11 cellular contexts compared by ENCODE assay signal in genomic region chr19:45766919-45767346, GRCh38. TPM values are rescaled to one million over a fixed set of nuclear protein-coding genes. Genes with fewer than 3 reads are reported as not detected.
A peak's percentile ranks its signal among the peaks of the same experiment; 100 is the strongest.
DNase-seq lines count a peak whose midpoint lies in the region; ATAC-seq and TF ChIP-seq lines count a peak whose summit lies in the region.
"Had no signal": no experiment of that assay in that cellular context is flagged by ENCODE, and none has a peak within 500 bp of the region (broad histone marks: within the 10 kb centered on the region; RNA-seq: fewer than 3 reads in every experiment).

No MANE protein-coding gene starts in this region.

- no peak for TF ChIP-seq POLR2A in ovary (IDR thresholded peaks at IDR 0.05)

- intact Hi-C loops in Right ventricle myocardium inferior (cut with DNase I) (loop anchor here (2.0 kb wide), 1 partner anchor 74 kb away; the partner anchor contains the start of gene QPCTL), ovary (cut with DNase I) (loop anchor here (2.0 to 10.0 kb wide), 4 partner anchors 36 to 75 kb away; partner anchors contain the start of genes QPCTL (in 2 of the 4), SNRPD2 (in 2 of the 4) and FBXO46 (in 1 of the 4))

- TF ChIP-seq EP300 in ovary (IDR thresholded peaks at IDR 0.05), result no peak

- H3K4me3 Mint-ChIP-seq in T-helper 17 cell, result peak overlapping the region; percentile 68

- DNase-seq in T-helper 17 cell (no peak), Right ventricle myocardium inferior (ENCODE audit: missing footprints) (peak; percentile 81), ovary (peak in 1 of 5 donors; percentile 73), GM20000 (ENCODE audit: low spot score) (no peak)
- DNase-seq in stimulated activated naive CD4-positive, alpha-beta T cell (lab: John Stamatoyannopoulos, UW), result no peak
- DNase-seq: activated CD4-positive, alpha-beta T cell treated with anti-CD3 and anti-CD28 coated beads, Interleukin-2, amount 50 U/mL, for 4 hours; KG1 had no signal

- H3K9me3 ChIP-seq in BLaER1 treated with 17β-estradiol and CSF1 and Interleukin-3, amounts not matched to agents 10 nM and 100 nM (replicated peaks in 1 of 11), result no peaks in the 10 kb centered on the region
- H3K9me3 ChIP-seq in T-helper 17 cell (ENCODE audit: control insufficient read depth, low read length, poor library complexity, severe bottlenecking), result no peaks in the 10 kb centered on the region
- no peaks in the 10 kb centered on the region for H3K9me3 ChIP-seq in ovary

- peaks cover 0 to 5% (median 0%) of the 10 kb centered on the region in 11 experiments; a peak in 2 of 22 replicates for H3K36me3 ChIP-seq in BLaER1 treated with 17β-estradiol and CSF1 and Interleukin-3, amounts not matched to agents 10 nM and 100 nM
- H3K36me3 ChIP-seq in ovary, result no peaks in the 10 kb centered on the region

- TF ChIP-seq CTCF in ovary (IDR thresholded peaks at IDR 0.05) (no peak), GM20000 (IDR thresholded peaks at IDR 0.05; ENCODE audit: extremely low read depth, missing control alignments) (no peak)

- H3K27ac ChIP-seq in BLaER1 treated with 17β-estradiol and CSF1 and Interleukin-3, amounts not matched to agents 10 nM and 100 nM, result no peak overlapping the region
- peak overlapping the region; percentile 94 to 96 for H3K27ac ChIP-seq in ovary

- peaks cover 16% of the 10 kb centered on the region for H3K4me1 Mint-ChIP-seq in T-helper 17 cell

- H3K27ac Mint-ChIP-seq in T-helper 17 cell, result no peak overlapping the region

- peaks cover 8 to 74% (median 62%) of the 10 kb centered on the region in 10 experiments for H3K4me1 ChIP-seq in BLaER1 treated with 17β-estradiol and CSF1 and Interleukin-3, amounts not matched to agents 10 nM and 100 nM
- H3K4me1 ChIP-seq in ovary (ENCODE audit: insufficient read depth), result peaks cover 27% of the 10 kb centered on the region

- H3K36me3 Mint-ChIP-seq in T-helper 17 cell (ENCODE audit: low read depth), result no peaks in the 10 kb centered on the region

- H3K27me3 Mint-ChIP-seq in T-helper 17 cell, result peaks cover 6% of the 10 kb centered on the region

- peak overlapping the region in 9 of 11 experiments; percentile 5 to 100 (median 99); a peak in 12 of 22 replicates for H3K4me2 ChIP-seq in BLaER1 treated with 17β-estradiol and CSF1 and Interleukin-3, amounts not matched to agents 10 nM and 100 nM

- H3K4me3 ChIP-seq in BLaER1 treated with 17β-estradiol and CSF1 and Interleukin-3, amounts not matched to agents 10 nM and 100 nM, result no peak overlapping the region
- H3K4me3 ChIP-seq in ovary, result peak overlapping the region; percentile 91

- ATAC-seq in T-helper 17 cell, result no peak
- ATAC-seq in Right ventricle myocardium inferior, result no peak
- no peak for ATAC-seq in GM21825 (IDR thresholded peaks at IDR 0.05; ENCODE audit: unreplicated experiment)
- ATAC-seq in GM19397 (IDR thresholded peaks at IDR 0.05; ENCODE audit: unreplicated experiment), result no peak

- peaks cover 12 to 52% (median 13%) of the 10 kb centered on the region in 11 experiments; a peak in 21 of 22 replicates for H4K20me1 ChIP-seq in BLaER1 treated with 17β-estradiol and CSF1 and Interleukin-3, amounts not matched to agents 10 nM and 100 nM

- H3K9ac ChIP-seq in BLaER1 treated with 17β-estradiol and CSF1 and Interleukin-3, amounts not matched to agents 10 nM and 100 nM, result 0 out of 22 replicates have a peak overlapping the region, but pooled peaks of 1 of the 11 experiments have one; percentile 85

- WGBS in ovary, 3 donors, result 1 to 11% (median 5%) methylated on average over 22 of the region's 22 CpGs

- H3K27me3 ChIP-seq in BLaER1 treated with 17β-estradiol and CSF1 and Interleukin-3, amounts not matched to agents 10 nM and 100 nM, result peaks cover 14 to 33% (median 20%) of the 10 kb centered on the region in 11 experiments
- no peaks in the 10 kb centered on the region for H3K27me3 ChIP-seq in ovary

RNA-seq across cellular contexts. Expression of gene SIX5, which starts 2.1 kb away (rescaled TPM):
- total RNA-seq in T-helper 17 cell (under 1 TPM; 0.42 to 0.44 TPM), Right ventricle myocardium inferior (22.3 TPM), ovary (10 to 100 TPM; 21.0 to 64.4 (median 44.4) TPM)
- 10 to 100 TPM in 1 of 2 donors, 1 to 10 TPM in 1; 5.4 to 43.5 TPM for polyA plus RNA-seq in ovary

RNA-seq across cellular contexts. Expression of gene DMPK, which starts 15.4 kb away (rescaled TPM):
- total RNA-seq in T-helper 17 cell, result 10 to 100 TPM; 18.7 to 35.8 TPM
- total RNA-seq in Right ventricle myocardium inferior, result 233 TPM
- total RNA-seq in ovary, result 100 to 1,000 TPM in 2 of 7 donors, 10 to 100 TPM in 5; 21.0 to 105 (median 62.5) TPM
- polyA plus RNA-seq in ovary, result 10 to 100 TPM; 24.3 to 56.7 TPM

RNA-seq across cellular contexts. Expression of gene DMWD, which starts 25.7 kb away (rescaled TPM):
- total RNA-seq in T-helper 17 cell (10 to 100 TPM; 28.3 to 49.1 TPM), Right ventricle myocardium inferior (52.0 TPM), ovary (10 to 100 TPM; 28.4 to 85.4 (median 61.1) TPM)
- 10 to 100 TPM; 11.4 to 33.9 TPM for polyA plus RNA-seq in ovary

RNA-seq across cellular contexts. Expression of gene MEIOSIN, which starts 33.7 kb away (rescaled TPM):
- total RNA-seq in T-helper 17 cell (not detected), Right ventricle myocardium inferior (not detected), ovary (not detected)
- not detected for polyA plus RNA-seq in ovary
- total RNA-seq: renal cortical epithelial cell had no signal

RNA-seq across cellular contexts. Expression of gene FBXO46, which starts 36.2 kb away (rescaled TPM):
- total RNA-seq in T-helper 17 cell, result 10 to 100 TPM; 19.4 to 23.2 TPM
- total RNA-seq in Right ventricle myocardium inferior, result 13.1 TPM
- 10 to 100 TPM; 13.4 to 32.5 (median 22.4) TPM for total RNA-seq in ovary
- polyA plus RNA-seq in ovary, result 10 to 100 TPM in 1 of 2 donors, 1 to 10 TPM in 1; 6.7 to 13.9 TPM

Comparison
In these comparisons a context has a peak if more than half of its experiments do, and no peak if none do; other contexts are left out.
1. H3K27ac ChIP-seq: peak in ovary (2 of 2); none in BLaER1 treated with 17β-estradiol and CSF1 and Interleukin-3, amounts not matched to agents 10 nM and 100 nM (0 of 11).
2. RNA of gene SIX5, which starts 2.1 kb away (total RNA-seq): 21.0 to 64.4 TPM in ovary and 22.3 TPM in Right ventricle myocardium inferior (single experiment); 0.42 to 0.44 TPM in T-helper 17 cell; every median in the first group is over 10 times any median in the second.